13 cellular contexts compared by ENCODE assay signal in genomic region chr17:7130626-7131467, GRCh38. TPM values are rescaled to one million over a fixed set of nuclear protein-coding genes. Genes with fewer than 3 reads are reported as not detected.
DNase-seq lines count a peak whose midpoint lies in the region; ATAC-seq, FAIRE-seq and TF ChIP-seq lines count a peak whose summit lies in the region.
"Had no signal": no experiment of that assay in that cellular context is flagged by ENCODE, and none has a peak within 500 bp of the region (broad histone marks: within the 10 kb centered on the region; RNA-seq: fewer than 3 reads in every experiment).

No MANE protein-coding gene starts in this region.

- no peak overlapping the region for H3K9ac ChIP-seq in kidney (ENCODE audit: low read length in 2 of 2)

- no peak for TF ChIP-seq CTCF in kidney (IDR thresholded peaks at IDR 0.05; ENCODE audit: borderline replicate concordance, extremely low read depth, insufficient read depth)
- no peak for TF ChIP-seq CTCF in ovary (IDR thresholded peaks at IDR 0.05)

- no peaks in the 10 kb centered on the region for H3K4me1 ChIP-seq in kidney (ENCODE audit: control insufficient read depth in 1 of 2, insufficient read depth in 1 of 2, low read depth in 1 of 2, low read length in 2 of 2)
- no peaks in the 10 kb centered on the region for H3K4me1 ChIP-seq in ovary (ENCODE audit: insufficient read depth)

- peaks cover 21% of the 10 kb centered on the region for H3K4me1 Mint-ChIP-seq in activated CD4-positive, alpha-beta T cell treated with anti-CD3 and anti-CD28 coated beads, Interleukin-2, amount 10 ng/mL, durations not matched to agents 7 days and 5 days
- H3K4me1 Mint-ChIP-seq in T-helper 17 cell: peaks cover 16% of the 10 kb centered on the region

- 40 to 48% (median 44%) methylated on average over 12 of the region's 12 CpGs for WGBS in ovary, 3 donors

- H3K27me3 Mint-ChIP-seq in activated CD4-positive, alpha-beta T cell treated with anti-CD3 and anti-CD28 coated beads, Interleukin-2, amount 10 ng/mL, durations not matched to agents 7 days and 5 days: peaks cover 2% of the 10 kb centered on the region
- H3K27me3 Mint-ChIP-seq in T-helper 17 cell: no peaks in the 10 kb centered on the region

- intact Hi-C loops in kidney (cut with DNase I) (no loop called here), ovary (cut with DNase I) (loop anchor here in 2 of 4 donors (2.0 to 10.0 kb wide), 2 partner anchors 82 to 216 kb away; no protein-coding TSS in a partner anchor)

- peak overlapping the region; percentile 69 for H3K27ac Mint-ChIP-seq in activated CD4-positive, alpha-beta T cell treated with anti-CD3 and anti-CD28 coated beads, Interleukin-2, amount 10 ng/mL, durations not matched to agents 7 days and 5 days
- H3K27ac Mint-ChIP-seq in T-helper 17 cell: peak overlapping the region; percentile 97

- CTCF ChIA-PET in activated CD4-positive, alpha-beta T cell treated with anti-CD3 and anti-CD28 coated beads, Interleukin-2, amount 10 ng/mL, durations not matched to agents 7 days and 5 days (lab: Charles Lee): interaction anchor here (1.9 to 3.2 kb wide), 2 partner anchors 79 to 85 kb away, joined by 9 to 16 read pairs; no protein-coding TSS in a partner anchor

- no peaks in the 10 kb centered on the region for H3K27me3 ChIP-seq in ovary

- DNase-seq in activated CD4-positive, alpha-beta T cell treated with anti-CD3 and anti-CD28 coated beads, Interleukin-2, amount 10 ng/mL, durations not matched to agents 7 days and 5 days: no peak
- DNase-seq in activated CD4-positive, alpha-beta T cell treated with anti-CD3 and anti-CD28 coated beads for 1 hour: no peak
- no peak for DNase-seq in T-helper 17 cell
- peak; percentile 10 for DNase-seq in kidney
- no peak for DNase-seq in substantia nigra (lab: John Stamatoyannopoulos, UW)
- no peak for DNase-seq in retina
- DNase-seq in ovary: no peak
- DNase-seq in stimulated activated CD4-positive, alpha-beta T cell treated with anti-CD3 and anti-CD28 coated beads, Interleukin-2, amount 100 ng/mL, for 48 hours: no peak
- DNase-seq: activated T-cell treated with anti-CD3 and anti-CD28 coated beads, Interleukin-2, amount 50 U/mL, for 48 hours; hippocampal formation; NCI-H510A treated with DMSO at 0.1 percent for 48 hours; nucleus accumbens; T1000 had no signal

- H3K36me3 Mint-ChIP-seq in activated CD4-positive, alpha-beta T cell treated with anti-CD3 and anti-CD28 coated beads, Interleukin-2, amount 10 ng/mL, durations not matched to agents 7 days and 5 days (ENCODE audit: low read depth): no peaks in the 10 kb centered on the region
- no peaks in the 10 kb centered on the region for H3K36me3 Mint-ChIP-seq in T-helper 17 cell (ENCODE audit: low read depth)

- H3K9me3 ChIP-seq in T-helper 17 cell (ENCODE audit: control insufficient read depth, low read length, poor library complexity, severe bottlenecking): no peaks in the 10 kb centered on the region
- H3K9me3 ChIP-seq in kidney (ENCODE audit: control insufficient read depth in 1 of 2, low read length in 2 of 2): no peaks in the 10 kb centered on the region
- no peaks in the 10 kb centered on the region for H3K9me3 ChIP-seq in ovary

- no peak for TF ChIP-seq EP300 in ovary (IDR thresholded peaks at IDR 0.05)

- no peak overlapping the region for H3K4me3 Mint-ChIP-seq in activated CD4-positive, alpha-beta T cell treated with anti-CD3 and anti-CD28 coated beads, Interleukin-2, amount 10 ng/mL, durations not matched to agents 7 days and 5 days
- H3K4me3 Mint-ChIP-seq in T-helper 17 cell: peak overlapping the region; percentile 82

- POLR2A ChIA-PET in activated CD4-positive, alpha-beta T cell treated with anti-CD3 and anti-CD28 coated beads, Interleukin-2, amount 10 ng/mL, durations not matched to agents 7 days and 5 days (lab: Charles Lee): no interaction called here

- FAIRE-seq in kidney (lab: Jason Lieb, UNC): no peak

- H3K4me3 ChIP-seq in kidney (ENCODE audit: low read length in 2 of 2): no peak overlapping the region
- H3K4me3 ChIP-seq in ovary: no peak overlapping the region

- TF ChIP-seq POLR2A in ovary (IDR thresholded peaks at IDR 0.05): no peak

- no peak for ATAC-seq in T-helper 17 cell

- H3K36me3 ChIP-seq in kidney (ENCODE audit: control insufficient read depth in 1 of 2, insufficient read depth in 2 of 2, low read length in 2 of 2) (no peaks in the 10 kb centered on the region), ovary (no peaks in the 10 kb centered on the region)

- H3K27ac ChIP-seq in kidney (ENCODE audit: low read depth in 2 of 2, low read length in 2 of 2): no peak overlapping the region
- H3K27ac ChIP-seq in substantia nigra (ENCODE audit: low read depth, low read length, poor library complexity, severe bottlenecking): peak overlapping the region; percentile 51
- H3K27ac ChIP-seq in ovary: no peak overlapping the region

- no peaks in the 10 kb centered on the region for H3K9me3 Mint-ChIP-seq in activated CD4-positive, alpha-beta T cell treated with anti-CD3 and anti-CD28 coated beads, Interleukin-2, amount 10 ng/mL, durations not matched to agents 7 days and 5 days

RNA-seq across cellular contexts. Expression of gene ASGR2, which starts 16.2 kb away (rescaled TPM):
- not detected for total RNA-seq in activated CD4-positive, alpha-beta T cell treated with anti-CD3 and anti-CD28 coated beads, Interleukin-2, amount 10 ng/mL, durations not matched to agents 7 days and 5 days
- under 1 TPM; 0.67 to 0.78 TPM for total RNA-seq in T-helper 17 cell
- total RNA-seq in kidney: 1.2 TPM
- 1.4 TPM for polyA plus RNA-seq in kidney (ENCODE audit: insufficient read depth, low read depth, low replicate concordance)
- total RNA-seq in ovary: under 1 TPM in 5 of 7 donors, not detected in 2; 0.20 to 0.72 (median 0.60) TPM
- polyA plus RNA-seq in ovary: under 1 TPM; 0.24 to 0.37 TPM

RNA-seq across cellular contexts. Expression of gene ASGR1, which starts 48.3 kb away (rescaled TPM):
- total RNA-seq in activated CD4-positive, alpha-beta T cell treated with anti-CD3 and anti-CD28 coated beads, Interleukin-2, amount 10 ng/mL, durations not matched to agents 7 days and 5 days: under 1 TPM; 0.29 to 0.62 TPM
- under 1 TPM; 0.42 to 0.92 TPM for total RNA-seq in T-helper 17 cell
- total RNA-seq in kidney: 2.1 TPM
- polyA plus RNA-seq in kidney (ENCODE audit: insufficient read depth, low read depth, low replicate concordance): 1.4 TPM
- total RNA-seq in ovary: 1 to 10 TPM in 4 of 7 donors, under 1 TPM in 3; 0.63 to 3.3 (median 1.0) TPM
- 1 to 10 TPM in 1 of 2 donors, under 1 TPM in 1; 0.20 to 1.3 TPM for polyA plus RNA-seq in ovary

RNA-seq across cellular contexts. Expression of gene CLEC10A, which starts 50.8 kb away (rescaled TPM):
- not detected for total RNA-seq in activated CD4-positive, alpha-beta T cell treated with anti-CD3 and anti-CD28 coated beads, Interleukin-2, amount 10 ng/mL, durations not matched to agents 7 days and 5 days
- total RNA-seq in T-helper 17 cell (1 to 10 TPM in 1 of 2 donors, under 1 TPM in 1; 0.40 to 7.1 TPM), kidney (16.1 TPM), ovary (1 to 10 TPM in 6 of 7 donors, under 1 TPM in 1; 0.98 to 2.9 (median 2.2) TPM)
- polyA plus RNA-seq in kidney (ENCODE audit: insufficient read depth, low read depth, low replicate concordance) (1.5 TPM), ovary (1 to 10 TPM; 3.5 to 9.4 TPM)
